ENCODE assay signal across 8 cellular contexts in the genomic region with DNA sequence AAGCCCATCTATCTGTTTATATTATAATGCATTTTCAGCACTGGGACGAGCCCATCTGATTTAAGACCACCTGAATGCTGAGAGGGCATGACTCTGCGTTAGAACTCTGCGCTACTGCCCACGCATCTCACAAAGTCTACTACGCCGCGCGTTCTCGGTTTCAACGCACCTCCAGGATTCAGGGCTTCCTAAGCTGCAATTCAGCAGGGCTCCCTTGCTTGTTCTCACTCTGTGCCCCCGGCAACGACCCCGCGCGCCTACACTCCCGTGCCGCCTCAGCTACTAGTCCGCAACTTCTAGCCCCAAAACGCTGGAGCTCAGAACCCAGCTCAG. TPM values are rescaled to one million over a fixed set of nuclear protein-coding genes. Genes with fewer than 3 reads are reported as not detected.
DNase-seq lines count a peak whose midpoint lies in the region; ATAC-seq and TF ChIP-seq lines count a peak whose summit lies in the region.

No MANE protein-coding gene starts in this region.

- no peak for TF ChIP-seq CTCF in liver (IDR thresholded peaks at IDR 0.05; ENCODE audit: low read depth, low read length, missing input control)
- TF ChIP-seq CTCF in tibial nerve (IDR thresholded peaks at IDR 0.05) = no peak

- WGBS in liver = under 1% methylated on average over 19 of the region's 19 CpGs
- WGBS in tibial nerve, 2 donors = 0 to 1% methylated on average over 10 to 14 of the region's 19 CpGs

- no peaks in the 10 kb centered on the region for H3K27me3 ChIP-seq in liver (ENCODE audit: control insufficient read depth in 4 of 4, insufficient read depth in 4 of 4, low read length in 3 of 4)
- H3K27me3 ChIP-seq in tibial nerve = peaks cover 0 to 3% of the 10 kb centered on the region in 2 donors

- TF ChIP-seq POLR2A in tibial nerve (IDR thresholded peaks at IDR 0.05) = no peak

- peak; percentile 22 for ATAC-seq in GM19023 (IDR thresholded peaks at IDR 0.05; ENCODE audit: unreplicated experiment)
- ATAC-seq in HG03159 (IDR thresholded peaks at IDR 0.05; ENCODE audit: unreplicated experiment) = peak; percentile 26

- H3K27ac ChIP-seq in liver (ENCODE audit: low read depth in 1 of 2, low read length in 2 of 2) = peak overlapping the region; percentile 17 to 86
- peak overlapping the region in 3 of 4 donors; percentile 73 to 87 (median 79) for H3K27ac ChIP-seq in tibial nerve

- no peaks in the 10 kb centered on the region for H3K9me3 ChIP-seq in liver (ENCODE audit: control insufficient read depth in 4 of 4, low read length in 3 of 4)
- H3K9me3 ChIP-seq in tibial nerve = no peaks in the 10 kb centered on the region

- peak overlapping the region; percentile 67 to 81 (median 68) for H3K4me3 ChIP-seq in liver (ENCODE audit: low read depth in 1 of 3, low read length in 3 of 3)
- peak overlapping the region; percentile 56 to 86 (median 70) for H3K4me3 ChIP-seq in tibial nerve

- peak in 1 of 2 donors; percentile 24 for TF ChIP-seq RAD21 in liver (IDR thresholded peaks at IDR 0.05)

- TF ChIP-seq EP300 in tibial nerve (IDR thresholded peaks at IDR 0.05) = no peak

- in situ Hi-C loops in ACHN (cut with HindIII; ENCODE audit: low pct_ligation_motif_present, low pct_unique_long_range_greater_than_20kb, low sequenced_read_pairs) = no loop called here

- peak overlapping the region in 1 of 2 donors; percentile 62 for H3K9ac ChIP-seq in liver (ENCODE audit: low read depth in 1 of 2, low read length in 2 of 2)

- H3K4me1 ChIP-seq in liver (ENCODE audit: control insufficient read depth in 4 of 4, insufficient read depth in 4 of 4, low read length in 3 of 4) = peaks cover 0 to 16% (median 8%) of the 10 kb centered on the region in 4 donors
- H3K4me1 ChIP-seq in tibial nerve = peaks cover 0 to 12% (median 0%) of the 10 kb centered on the region in 4 donors

- DNase-seq in amniotic epithelial cell (ENCODE audit: low read depth) (peak; percentile 71), tibial nerve (ENCODE audit: low spot score in 2 of 2) (no peak), ACHN (no peak), OCI-M1 (lab: John Stamatoyannopoulos, UW) (no peak), activated gamma-delta T cell (lab: John Stamatoyannopoulos, UW) (no peak)

- H3K36me3 ChIP-seq in liver (ENCODE audit: control insufficient read depth in 4 of 4, insufficient read depth in 3 of 4, low read depth in 1 of 4, low read length in 3 of 4) = no peaks in the 10 kb centered on the region
- H3K36me3 ChIP-seq in tibial nerve = no peaks in the 10 kb centered on the region

TF ChIP-seq in liver, 16 proteins besides CTCF, POLR2A, EP300 and RAD21:
- TF ChIP-seq, protein P1, sequence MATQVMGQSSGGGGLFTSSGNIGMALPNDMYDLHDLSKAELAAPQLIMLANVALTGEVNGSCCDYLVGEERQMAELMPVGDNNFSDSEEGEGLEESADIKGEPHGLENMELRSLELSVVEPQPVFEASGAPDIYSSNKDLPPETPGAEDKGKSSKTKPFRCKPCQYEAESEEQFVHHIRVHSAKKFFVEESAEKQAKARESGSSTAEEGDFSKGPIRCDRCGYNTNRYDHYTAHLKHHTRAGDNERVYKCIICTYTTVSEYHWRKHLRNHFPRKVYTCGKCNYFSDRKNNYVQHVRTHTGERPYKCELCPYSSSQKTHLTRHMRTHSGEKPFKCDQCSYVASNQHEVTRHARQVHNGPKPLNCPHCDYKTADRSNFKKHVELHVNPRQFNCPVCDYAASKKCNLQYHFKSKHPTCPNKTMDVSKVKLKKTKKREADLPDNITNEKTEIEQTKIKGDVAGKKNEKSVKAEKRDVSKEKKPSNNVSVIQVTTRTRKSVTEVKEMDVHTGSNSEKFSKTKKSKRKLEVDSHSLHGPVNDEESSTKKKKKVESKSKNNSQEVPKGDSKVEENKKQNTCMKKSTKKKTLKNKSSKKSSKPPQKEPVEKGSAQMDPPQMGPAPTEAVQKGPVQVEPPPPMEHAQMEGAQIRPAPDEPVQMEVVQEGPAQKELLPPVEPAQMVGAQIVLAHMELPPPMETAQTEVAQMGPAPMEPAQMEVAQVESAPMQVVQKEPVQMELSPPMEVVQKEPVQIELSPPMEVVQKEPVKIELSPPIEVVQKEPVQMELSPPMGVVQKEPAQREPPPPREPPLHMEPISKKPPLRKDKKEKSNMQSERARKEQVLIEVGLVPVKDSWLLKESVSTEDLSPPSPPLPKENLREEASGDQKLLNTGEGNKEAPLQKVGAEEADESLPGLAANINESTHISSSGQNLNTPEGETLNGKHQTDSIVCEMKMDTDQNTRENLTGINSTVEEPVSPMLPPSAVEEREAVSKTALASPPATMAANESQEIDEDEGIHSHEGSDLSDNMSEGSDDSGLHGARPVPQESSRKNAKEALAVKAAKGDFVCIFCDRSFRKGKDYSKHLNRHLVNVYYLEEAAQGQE (IDR thresholded peaks at IDR 0.05) = no peak
- TF ChIP-seq, protein P2, sequence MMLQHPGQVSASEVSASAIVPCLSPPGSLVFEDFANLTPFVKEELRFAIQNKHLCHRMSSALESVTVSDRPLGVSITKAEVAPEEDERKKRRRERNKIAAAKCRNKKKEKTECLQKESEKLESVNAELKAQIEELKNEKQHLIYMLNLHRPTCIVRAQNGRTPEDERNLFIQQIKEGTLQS (IDR thresholded peaks at IDR 0.05) = no peak
- TF ChIP-seq YY1 (IDR thresholded peaks at IDR 0.05) (no peak), JUND (IDR thresholded peaks at IDR 0.05) (no peak), TAF1 (conservative IDR thresholded peaks at IDR 0.05) (no peak), SP1 (IDR thresholded peaks at IDR 0.05) (no peak), HNF4A (conservative IDR thresholded peaks at IDR 0.05) (no peak), GABPA (IDR thresholded peaks at IDR 0.05 in 1 of 2, conservative IDR thresholded peaks at IDR 0.05 in 1 of 2) (no peak), FOXA2 (IDR thresholded peaks at IDR 0.05) (no peak), FOXA1 (IDR thresholded peaks at IDR 0.05) (no peak), HNF4G (IDR thresholded peaks at IDR 0.05) (no peak), EGR1 (IDR thresholded peaks at IDR 0.05; ENCODE audit: low read depth in 2 of 2) (no peak), RXRA (IDR thresholded peaks at IDR 0.05) (no peak)
- TF ChIP-seq, protein P3, sequence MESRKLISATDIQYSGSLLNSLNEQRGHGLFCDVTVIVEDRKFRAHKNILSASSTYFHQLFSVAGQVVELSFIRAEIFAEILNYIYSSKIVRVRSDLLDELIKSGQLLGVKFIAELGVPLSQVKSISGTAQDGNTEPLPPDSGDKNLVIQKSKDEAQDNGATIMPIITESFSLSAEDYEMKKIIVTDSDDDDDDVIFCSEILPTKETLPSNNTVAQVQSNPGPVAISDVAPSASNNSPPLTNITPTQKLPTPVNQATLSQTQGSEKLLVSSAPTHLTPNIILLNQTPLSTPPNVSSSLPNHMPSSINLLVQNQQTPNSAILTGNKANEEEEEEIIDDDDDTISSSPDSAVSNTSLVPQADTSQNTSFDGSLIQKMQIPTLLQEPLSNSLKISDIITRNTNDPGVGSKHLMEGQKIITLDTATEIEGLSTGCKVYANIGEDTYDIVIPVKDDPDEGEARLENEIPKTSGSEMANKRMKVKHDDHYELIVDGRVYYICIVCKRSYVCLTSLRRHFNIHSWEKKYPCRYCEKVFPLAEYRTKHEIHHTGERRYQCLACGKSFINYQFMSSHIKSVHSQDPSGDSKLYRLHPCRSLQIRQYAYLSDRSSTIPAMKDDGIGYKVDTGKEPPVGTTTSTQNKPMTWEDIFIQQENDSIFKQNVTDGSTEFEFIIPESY (IDR thresholded peaks at IDR 0.05) = no peak
- TF ChIP-seq, protein P4, sequence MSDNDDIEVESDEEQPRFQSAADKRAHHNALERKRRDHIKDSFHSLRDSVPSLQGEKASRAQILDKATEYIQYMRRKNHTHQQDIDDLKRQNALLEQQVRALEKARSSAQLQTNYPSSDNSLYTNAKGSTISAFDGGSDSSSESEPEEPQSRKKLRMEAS (IDR thresholded peaks at IDR 0.05) = no peak

RNA-seq across cellular contexts. Expression of a gene that starts 0.3 kb away (rescaled TPM):
- total RNA-seq in liver = 10 to 100 TPM in 1 of 2 donors, 1 to 10 TPM in 1; 1.4 to 27.9 TPM
- polyA plus RNA-seq in liver = 10 to 100 TPM; 11.6 to 25.8 TPM
- 10 to 100 TPM; 44.7 to 82.8 (median 64.4) TPM for total RNA-seq in tibial nerve
